ENCODE assay signal across 35 cellular contexts in genomic region chr2:81589406-81589805, GRCh38.
"Had no signal": no experiment of that assay in that cellular context is flagged by ENCODE, and none has a peak within 500 bp of the region (broad histone marks: within the 10 kb centered on the region; RNA-seq: fewer than 3 reads in every experiment).

No MANE protein-coding gene starts in this region.

- H3K4me1 Mint-ChIP-seq: activated CD4-positive, alpha-beta memory T cell treated with anti-CD3 and anti-CD28 coated beads, Interleukin-2, amount 10 ng/mL, durations not matched to agents 7 days and 5 days; activated CD4-positive, alpha-beta T cell treated with anti-CD3 and anti-CD28 coated beads for 36 hours; activated CD4-positive, alpha-beta T cell treated with anti-CD3 and anti-CD28 coated beads, Interleukin-2, amount 10 ng/mL, durations not matched to agents 7 days and 5 days; activated CD8-positive, alpha-beta memory T cell treated with anti-CD3 and anti-CD28 coated beads, Interleukin-2, amount 10 ng/mL, durations not matched to agents 7 days and 5 days; activated naive CD8-positive, alpha-beta T cell treated with anti-CD3 and anti-CD28 coated beads for 36 hours; activated T-helper 17 cell treated with anti-CD3 and anti-CD28 coated beads, Interleukin-2, amount 50 U/mL, for 72 hours; T-cell; T-helper 17 cell; WTC11 had no signal

- H3K9me3 ChIP-seq: adrenal gland, body of pancreas, breast epithelium had no signal

- H3K4me1 ChIP-seq: adrenal gland, body of pancreas, breast epithelium had no signal

- H3K27me3 ChIP-seq: adrenal gland, body of pancreas, brain microvascular endothelial cell, breast epithelium had no signal

- H3K4me3 Mint-ChIP-seq: activated CD4-positive, alpha-beta memory T cell treated with anti-CD3 and anti-CD28 coated beads, Interleukin-2, amount 10 ng/mL, durations not matched to agents 7 days and 5 days; activated CD4-positive, alpha-beta T cell treated with anti-CD3 and anti-CD28 coated beads for 36 hours; activated CD4-positive, alpha-beta T cell treated with anti-CD3 and anti-CD28 coated beads, Interleukin-2, amount 10 ng/mL, durations not matched to agents 7 days and 5 days; activated CD8-positive, alpha-beta memory T cell treated with anti-CD3 and anti-CD28 coated beads, Interleukin-2, amount 10 ng/mL, durations not matched to agents 7 days and 5 days; activated CD8-positive, alpha-beta T cell treated with anti-CD3 and anti-CD28 coated beads, Interleukin-2, amount 10 ng/mL, durations not matched to agents 7 days and 5 days; activated naive CD4-positive, alpha-beta T cell treated with anti-CD3 and anti-CD28 coated beads for 36 hours; activated naive CD8-positive, alpha-beta T cell treated with anti-CD3 and anti-CD28 coated beads for 36 hours; activated T-cell treated with anti-CD3 and anti-CD28 coated beads, Interleukin-2, amount 50 U/mL, for 24 hours; activated T-cell treated with anti-CD3 and anti-CD28 coated beads, Interleukin-2, amount 50 U/mL, for 72 hours; activated T-helper 1 cell treated with anti-CD3 and anti-CD28 coated beads, Interleukin-12 subunit alpha, Interleukin-12 subunit beta, Interleukin-2, Interleukin-4 antibody, amounts not matched to agents 30 ng/mL and 10 ng/mL and 1 ng/mL, durations not matched to agents 14 hours and 24 hours and 36 hours; activated T-helper 17 cell treated with anti-CD3 and anti-CD28 coated beads, Interleukin-2, amount 50 U/mL, for 72 hours; T-cell; T-helper 17 cell; T-helper 2 cell treated with Interferon-gamma antibody and Interleukin-4, amounts not matched to agents 5 μg/mL and 100 μg/mL, for 36 hours; WTC11 had no signal

- H3K4me3 ChIP-seq: adrenal gland, body of pancreas, breast epithelium had no signal

- H3K9me3 Mint-ChIP-seq: activated CD4-positive, alpha-beta memory T cell treated with anti-CD3 and anti-CD28 coated beads, Interleukin-2, amount 10 ng/mL, durations not matched to agents 7 days and 5 days; activated naive CD8-positive, alpha-beta T cell treated with anti-CD3 and anti-CD28 coated beads for 36 hours; WTC11 had no signal

- H3K27me3 Mint-ChIP-seq: activated CD4-positive, alpha-beta memory T cell treated with anti-CD3 and anti-CD28 coated beads, Interleukin-2, amount 10 ng/mL, durations not matched to agents 7 days and 5 days; activated CD4-positive, alpha-beta T cell treated with anti-CD3 and anti-CD28 coated beads for 36 hours; activated CD4-positive, alpha-beta T cell treated with anti-CD3 and anti-CD28 coated beads, Interleukin-2, amount 10 ng/mL, durations not matched to agents 7 days and 5 days; activated CD8-positive, alpha-beta memory T cell treated with anti-CD3 and anti-CD28 coated beads, Interleukin-2, amount 10 ng/mL, durations not matched to agents 7 days and 5 days; activated naive CD8-positive, alpha-beta T cell treated with anti-CD3 and anti-CD28 coated beads for 36 hours; activated T-cell treated with anti-CD3 and anti-CD28 coated beads, Interleukin-2, amount 50 U/mL, for 24 hours; activated T-helper 17 cell treated with anti-CD3 and anti-CD28 coated beads, Interleukin-2, amount 50 U/mL, for 72 hours; T-cell; T-helper 17 cell had no signal

- H3K36me3 ChIP-seq: adrenal gland, brain microvascular endothelial cell, breast epithelium had no signal

- H3K36me3 Mint-ChIP-seq: activated CD8-positive, alpha-beta memory T cell treated with anti-CD3 and anti-CD28 coated beads, Interleukin-2, amount 10 ng/mL, durations not matched to agents 7 days and 5 days; activated naive CD4-positive, alpha-beta T cell treated with anti-CD3 and anti-CD28 coated beads, Interleukin-2, amount 50 U/mL, for 72 hours; activated naive CD8-positive, alpha-beta T cell treated with anti-CD3 and anti-CD28 coated beads for 36 hours; T-cell; WTC11 had no signal

- H3K27ac ChIP-seq: adrenal gland, body of pancreas, brain microvascular endothelial cell, breast epithelium, VCaP had no signal

- DNase-seq: activated CD4-positive, alpha-beta memory T cell treated with anti-CD3 and anti-CD28 coated beads, Interleukin-2, amount 10 ng/mL, durations not matched to agents 7 days and 5 days; activated CD4-positive, alpha-beta T cell treated with anti-CD3 and anti-CD28 coated beads for 1 hour; activated CD4-positive, alpha-beta T cell treated with anti-CD3 and anti-CD28 coated beads for 36 hours; activated CD4-positive, alpha-beta T cell treated with anti-CD3 and anti-CD28 coated beads for 48 hours; activated CD4-positive, alpha-beta T cell treated with anti-CD3 and anti-CD28 coated beads, Interleukin-2, amount 10 ng/mL, durations not matched to agents 7 days and 5 days; activated CD4-positive, alpha-beta T cell treated with anti-CD3 and anti-CD28 coated beads, Interleukin-2, amount 50 U/mL, for 48 hours; activated CD4-positive, CD25-positive, alpha-beta regulatory T cell; activated CD8-positive, alpha-beta memory T cell treated with anti-CD3 and anti-CD28 coated beads for 24 hours; activated CD8-positive, alpha-beta memory T cell treated with anti-CD3 and anti-CD28 coated beads, Interleukin-2, amount 10 ng/mL, durations not matched to agents 7 days and 5 days; activated CD8-positive, alpha-beta memory T cell treated with anti-CD3 and anti-CD28 coated beads, Interleukin-2, amount 50 U/mL, for 48 hours; activated CD8-positive, alpha-beta T cell treated with anti-CD3 and anti-CD28 coated beads, Interleukin-2, amount 10 ng/mL, durations not matched to agents 7 days and 5 days; activated effector memory CD4-positive, alpha-beta T cell treated with anti-CD3 and anti-CD28 coated beads, Interleukin-2, amount 50 U/mL, for 16 hours; activated gamma-delta T cell treated with Interleukin-2 at 50 U/mL for 16 hours; activated naive CD4-positive, alpha-beta T cell; activated naive CD4-positive, alpha-beta T cell treated with anti-CD3 and anti-CD28 coated beads for 36 hours; activated naive CD4-positive, alpha-beta T cell treated with anti-CD3 and anti-CD28 coated beads, Interleukin-2, amount 50 U/mL, for 16 hours; activated naive CD8-positive, alpha-beta T cell treated with anti-CD3 and anti-CD28 coated beads for 36 hours; activated T-cell treated with anti-CD3 and anti-CD28 coated beads, Interleukin-2, amount 50 U/mL, for 24 hours; activated T-cell treated with anti-CD3 and anti-CD28 coated beads, Interleukin-2, amount 50 U/mL, for 72 hours; adrenal gland; amniotic stem cell; aorta; body of pancreas; brain microvascular endothelial cell; central memory CD4-positive, alpha-beta T cell; T-cell; T-helper 17 cell; T-helper 9 cell had no signal

- H3K27ac Mint-ChIP-seq: activated CD4-positive, alpha-beta memory T cell treated with anti-CD3 and anti-CD28 coated beads, Interleukin-2, amount 10 ng/mL, durations not matched to agents 7 days and 5 days; activated CD4-positive, alpha-beta T cell treated with anti-CD3 and anti-CD28 coated beads for 36 hours; activated CD4-positive, alpha-beta T cell treated with anti-CD3 and anti-CD28 coated beads, Interleukin-2, amount 10 ng/mL, durations not matched to agents 7 days and 5 days; activated CD8-positive, alpha-beta memory T cell treated with anti-CD3 and anti-CD28 coated beads, Interleukin-2, amount 10 ng/mL, durations not matched to agents 7 days and 5 days; activated CD8-positive, alpha-beta T cell treated with anti-CD3 and anti-CD28 coated beads, Interleukin-2, amount 10 ng/mL, durations not matched to agents 7 days and 5 days; activated naive CD4-positive, alpha-beta T cell treated with anti-CD3 and anti-CD28 coated beads for 36 hours; activated naive CD4-positive, alpha-beta T cell treated with anti-CD3 and anti-CD28 coated beads, Interleukin-2, amount 50 U/mL, for 72 hours; activated naive CD8-positive, alpha-beta T cell treated with anti-CD3 and anti-CD28 coated beads for 36 hours; activated T-cell treated with anti-CD3 and anti-CD28 coated beads, Interleukin-2, amount 50 U/mL, for 24 hours; activated T-cell treated with anti-CD3 and anti-CD28 coated beads, Interleukin-2, amount 50 U/mL, for 72 hours; activated T-helper 1 cell treated with anti-CD3 and anti-CD28 coated beads, Interleukin-12 subunit alpha, Interleukin-12 subunit beta, Interleukin-2, Interleukin-4 antibody, amounts not matched to agents 30 ng/mL and 10 ng/mL and 1 ng/mL, durations not matched to agents 14 hours and 24 hours and 36 hours; activated T-helper 17 cell treated with anti-CD3 and anti-CD28 coated beads, Interleukin-2, amount 50 U/mL, for 72 hours; T-cell; T-helper 17 cell; T-helper 2 cell treated with Interferon-gamma antibody and Interleukin-4, amounts not matched to agents 5 μg/mL and 100 μg/mL, for 36 hours; WTC11 had no signal
